In genomic region chr10:16765532-16766365, GRCh38 we compare ENCODE assay signal across 15 cellular contexts. TPM values are rescaled to one million over a fixed set of nuclear protein-coding genes. Genes with fewer than 3 reads are reported as not detected.
DNase-seq lines count a peak whose midpoint lies in the region; ATAC-seq, FAIRE-seq and TF ChIP-seq lines count a peak whose summit lies in the region.
"Had no signal": no experiment of that assay in that cellular context is flagged by ENCODE, and none has a peak within 500 bp of the region (broad histone marks: within the 10 kb centered on the region; RNA-seq: fewer than 3 reads in every experiment).

No MANE protein-coding gene starts in this region.

- no peaks in the 10 kb centered on the region for H3K9me3 ChIP-seq in GM12878 (replicated peaks; ENCODE audit: control insufficient read depth, insufficient read depth, low read length)
- H3K9me3 ChIP-seq: BLaER1, prostate gland had no signal

- in situ Hi-C loops in GM12878 (cut with MboI): no loop called here

- FAIRE-seq in GM12878 (lab: Jason Lieb, UNC): no peak

- 54% methylated on average over 12 of the region's 12 CpGs for WGBS in GM12878 (ENCODE audit: insufficient coverage, insufficient replicate concordance, low lambda C conversion rate, missing lambda C conversion rate)

- intact Hi-C loops in GM12878 (cut with micrococcal nuclease; ENCODE audit: unreplicated experiment): loop anchor here (5.0 kb wide), 1 partner anchor 178 kb away; no protein-coding TSS in a partner anchor
- intact Hi-C loops in dorsolateral prefrontal cortex (cut with DNase I): no loop called here

- no peak for TF ChIP-seq EP300 in GM12878 (IDR thresholded peaks at IDR 0.05; ENCODE audit: borderline replicate concordance in 1 of 2, control insufficient read depth in 1 of 2, low read depth in 2 of 2, low read length in 2 of 2)

- no peaks in the 10 kb centered on the region for H3K79me2 ChIP-seq in GM12878 (ENCODE audit: control insufficient read depth, insufficient read depth, low read length)

- POLR2A ChIA-PET in GM12878 (lab: Charles Lee): no interaction called here

- CTCF ChIA-PET in GM12878 (lab: Yijun Ruan, JAX): interaction anchor here (1.2 to 2.1 kb wide), 4 partner anchors 14 to 863 kb away, joined by 3 to 6 read pairs (median 4); no protein-coding TSS in a partner anchor

- RAD21 ChIA-PET in GM12878 (lab: Charles Lee; ENCODE audit: unreplicated experiment): no interaction called here

- DNase-seq in GM12878 (ENCODE audit: low read depth, low spot score) (no peak), DMS53 (lab: John Stamatoyannopoulos, UW) (no peak), dedifferentiated amniotic fluid mesenchymal stem cell (ENCODE audit: extremely low spot score) (no peak), dorsolateral prefrontal cortex (no peak), glomerular visceral epithelial cell (ENCODE audit: extremely low spot score) (no peak)
- DNase-seq: amniotic stem cell; GM23248; NCI-H1436; stimulated activated CD4-positive, alpha-beta T cell treated with anti-CD3 and anti-CD28 coated beads, Interleukin-4, amount 100 ng/mL, for 1 hour; T-helper 1 cell had no signal

- no TSS peak for BruUV-seq in GM12878 (replicated peaks; lab: Mats Ljungman, UMichigan)

- no peak for TF ChIP-seq POLR2A in GM12878 (IDR thresholded peaks at IDR 0.05; ENCODE audit: low read depth, low read length)

- no peak overlapping the region for H3K9ac ChIP-seq in GM12878 (ENCODE audit: control insufficient read depth, insufficient read depth, low read length)
- H3K9ac ChIP-seq: BLaER1, GM23248 had no signal

- H3K4me2 ChIP-seq in GM12878 (ENCODE audit: control insufficient read depth, insufficient read depth): peak overlapping the region; percentile 30; the same call in 1 of the 2 replicates
- H3K4me2 ChIP-seq: BLaER1 had no signal

- no peaks in the 10 kb centered on the region; a peak in 1 of 4 replicates for H3K36me3 ChIP-seq in GM12878 (ENCODE audit: control insufficient read depth in 2 of 2, insufficient read depth in 2 of 2, low read length in 1 of 2)
- H3K36me3 ChIP-seq: prostate gland had no signal

- ATAC-seq in GM18502 (IDR thresholded peaks at IDR 0.05; ENCODE audit: poor library complexity, unreplicated experiment): peak; percentile 77
- peak; percentile 57 for ATAC-seq in GM21423 (IDR thresholded peaks at IDR 0.05; ENCODE audit: unreplicated experiment)
- ATAC-seq in HG03103 (IDR thresholded peaks at IDR 0.05; ENCODE audit: low read depth, unreplicated experiment): peak; percentile 53
- peak; percentile 86 for ATAC-seq in GM12878

- TF ChIP-seq RAD21 in GM12878 (IDR thresholded peaks at IDR 0.05; ENCODE audit: insufficient read depth, low read depth, low read length): no peak

- TF ChIP-seq CTCF in GM12878 (IDR thresholded peaks at IDR 0.05 in 2 of 3, conservative IDR thresholded peaks at IDR 0.05 in 1 of 3; ENCODE audit: control insufficient read depth in 2 of 3, extremely low read depth in 1 of 3, insufficient read depth in 1 of 3, low read depth in 3 of 3, low read length in 3 of 3): no peak
- TF ChIP-seq CTCF in dorsolateral prefrontal cortex (IDR thresholded peaks at IDR 0.05 in 54 of 56, conservative IDR thresholded peaks at IDR 0.05 in 2 of 56; ENCODE audit: low read depth in 1 of 56, partially characterized antibody in 56 of 56): no peak

- H3K4me3 ChIP-seq in GM12878 (no peak overlapping the region), dorsolateral prefrontal cortex (no peak overlapping the region)
- H3K4me3 ChIP-seq: BLaER1, GM23248, prostate gland had no signal

- H3K4me1 ChIP-seq in GM12878 (ENCODE audit: control insufficient read depth, insufficient read depth, low read length): peaks cover 10% of the 10 kb centered on the region
- H3K4me1 ChIP-seq: prostate gland had no signal

- SMC1A ChIA-PET in GM12878 (lab: Charles Lee; ENCODE audit: uncharacterized antibody, unreplicated experiment): interaction anchor here (0.6 to 2.6 kb wide), 4 partner anchors 12 to 863 kb away, joined by 3 to 14 read pairs (median 3); no protein-coding TSS in a partner anchor

- no peaks in the 10 kb centered on the region for H4K20me1 ChIP-seq in GM12878 (ENCODE audit: control insufficient read depth, insufficient read depth)
- H4K20me1 ChIP-seq: BLaER1 had no signal

- H3K27me3 ChIP-seq in GM12878 (replicated peaks in 1 of 2; ENCODE audit: control insufficient read depth in 2 of 2, insufficient read depth in 2 of 2, low read length in 1 of 2) (no peaks in the 10 kb centered on the region), dorsolateral prefrontal cortex (no peaks in the 10 kb centered on the region)
- H3K27me3 ChIP-seq: BLaER1 had no signal

- H3K27ac ChIP-seq in GM12878 (ENCODE audit: control insufficient read depth, insufficient read depth) (no peak overlapping the region), dorsolateral prefrontal cortex (no peak overlapping the region)
- H3K27ac ChIP-seq: BLaER1, GM23248, prostate gland had no signal

- H2AFZ ChIP-seq in GM12878 (ENCODE audit: control insufficient read depth, low read depth, low read length): no peak overlapping the region; the same call in 1 of the 2 replicates
- H2AFZ ChIP-seq: GM23248 had no signal

TF ChIP-seq in GM12878, 131 proteins besides CTCF, POLR2A, EP300 and RAD21 (continues in another document):
- TF ChIP-seq MXI1 (IDR thresholded peaks at IDR 0.05; ENCODE audit: low read depth, low read length) (no peak), HCFC1 (IDR thresholded peaks at IDR 0.05; ENCODE audit: low read length) (no peak), ATF2 (IDR thresholded peaks at IDR 0.05; ENCODE audit: low read length) (peak; percentile 14; the same call in 1 of the 2 replicates), SMC3 (IDR thresholded peaks at IDR 0.05; ENCODE audit: borderline replicate concordance, low read length) (no peak), IKZF2 (IDR thresholded peaks at IDR 0.05) (0 out of 4 replicates have a peak, but pooled peaks of 1 of the 2 experiments have one; percentile 11), IRF4 (IDR thresholded peaks at IDR 0.05; ENCODE audit: low read depth, low read length) (peak; percentile 67; the same call in 1 of the 2 replicates), JUND (IDR thresholded peaks at IDR 0.05; ENCODE audit: low read depth, low read length) (0 out of 2 replicates have a peak, but pooled peaks have one; percentile 35), TCF7 (IDR thresholded peaks at IDR 0.05; ENCODE audit: borderline replicate concordance) (no peak), JUNB (IDR thresholded peaks at IDR 0.05) (peak; percentile 85), TARDBP (IDR thresholded peaks at IDR 0.05; ENCODE audit: borderline replicate concordance) (no peak), PAX5 (IDR thresholded peaks at IDR 0.05; ENCODE audit: borderline replicate concordance, low read depth, low read length) (no peak), ZBTB11 (CRISPR knock-in tag; IDR thresholded peaks at IDR 0.05) (no peak)

RNA-seq across cellular contexts. Expression of gene RSU1, which starts 51.5 kb away (rescaled TPM):
- 18.1 and 22.4 TPM in 2 replicates for total RNA-seq in GM12878 (2013; cell fraction: nucleolus; rRNA removed)
- total RNA-seq in GM12878 (2014; rRNA removed) (49.2 and 58.1 TPM in 2 replicates), GM12878 (2014; rRNA removed; fragmentation: Illumina TruSeq; extraction: Trizol) (56.1 and 62.5 TPM in 2 replicates), GM12878 (2021) (51.4 and 54.2 TPM in 2 replicates), dorsolateral prefrontal cortex (10 to 100 TPM; 23.6 to 48.0 (median 32.1) TPM)
- 11.1 TPM for polyA plus RNA-seq in GM12878 (2011; ENCODE audit: low read depth)
- polyA plus RNA-seq in GM12878 (2011; rRNA removed) (79.5 and 81.9 TPM in 2 replicates), GM12878 (2014; fragmentation: Illumina TruSeq; extraction: Trizol) (117 and 139 TPM in 2 replicates), GM12878 (2014; fragmentation: Nextera tagmentation; extraction: Ambion mirVana) (100 to 1,000 TPM in 1 of 2 experiments, 10 to 100 TPM in 1; 80.7 to 139 TPM), GM12878 (2014; rRNA removed) (67.6 and 78.1 TPM in 2 replicates), GM12878 (2016; fragmentation: Nextera tagmentation; extraction: Ambion mirVana) (100 to 1,000 TPM; 105 to 108 TPM)
- polyA plus RNA-seq in GM12878 (2011; cell fraction: cytosol; rRNA removed): 78.0 and 82.3 TPM in 2 replicates
- 26.6 and 31.5 TPM in 2 replicates for polyA plus RNA-seq in GM12878 (2011; cell fraction: nucleus; rRNA removed)
- polyA plus RNA-seq in GM12878 (2012): 19.5 and 22.2 TPM in 2 replicates
- 42.9 and 53.7 TPM in 2 replicates for polyA minus RNA-seq in GM12878 (2011; rRNA and poly(A)+ RNA removed)
- polyA minus RNA-seq in GM12878 (2011; cell fraction: cytosol; rRNA and poly(A)+ RNA removed): 14.8 and 25.7 TPM in 2 replicates
- polyA minus RNA-seq in GM12878 (2011; cell fraction: nucleus; rRNA and poly(A)+ RNA removed): 8.6 and 13.8 TPM in 2 replicates
